ENCODE assay signal across 8 cellular contexts in genomic region chr18:3447895-3448844, GRCh38. TPM values are rescaled to one million over a fixed set of nuclear protein-coding genes. Genes with fewer than 3 reads are reported as not detected.
A peak's percentile ranks its signal among the peaks of the same experiment; 100 is the strongest.
DNase-seq lines count a peak whose midpoint lies in the region; ATAC-seq and TF ChIP-seq lines count a peak whose summit lies in the region.

No MANE protein-coding gene starts in this region.

- peaks cover 44% of the 10 kb centered on the region for H3K4me1 Mint-ChIP-seq in activated T-helper 1 cell treated with anti-CD3 and anti-CD28 coated beads, Interleukin-12 subunit alpha, Interleukin-12 subunit beta, Interleukin-2, Interleukin-4 antibody, amounts not matched to agents 30 ng/mL and 10 ng/mL and 1 ng/mL, durations not matched to agents 14 hours and 24 hours and 36 hours (ENCODE audit: low read depth)
- H3K4me1 Mint-ChIP-seq in natural killer cell = peaks cover 29 to 44% of the 10 kb centered on the region in 2 donors

- no peaks in the 10 kb centered on the region for H3K36me3 ChIP-seq in KOPT-K1 (ENCODE audit: insufficient read depth, low read length)
- no peaks in the 10 kb centered on the region for H3K36me3 ChIP-seq in Peyer's patch
- H3K36me3 ChIP-seq in fibroblast of lung (ENCODE audit: control insufficient read depth, insufficient read depth, low read length) = no peaks in the 10 kb centered on the region

- intact Hi-C loops in activated T-helper 1 cell treated with anti-CD3 and anti-CD28 coated beads, Interleukin-12 subunit alpha, Interleukin-12 subunit beta, Interleukin-2, Interleukin-4 antibody, amounts not matched to agents 30 ng/mL and 10 ng/mL and 1 ng/mL, durations not matched to agents 14 hours and 24 hours and 36 hours (cut with micrococcal nuclease) = loop anchor here (1.0 to 5.0 kb wide), 12 partner anchors 11 to 1849 kb away; partner anchors contain the start of gene ZBTB14
- intact Hi-C loops in natural killer cell (cut with micrococcal nuclease) = loop anchor here (1.0 to 2.0 kb wide), 3 partner anchors 65 to 487 kb away; no protein-coding TSS in a partner anchor

- peak overlapping the region; percentile 97 for H3K4me3 Mint-ChIP-seq in activated T-helper 1 cell treated with anti-CD3 and anti-CD28 coated beads, Interleukin-12 subunit alpha, Interleukin-12 subunit beta, Interleukin-2, Interleukin-4 antibody, amounts not matched to agents 30 ng/mL and 10 ng/mL and 1 ng/mL, durations not matched to agents 14 hours and 24 hours and 36 hours
- peak overlapping the region; percentile 97 for H3K4me3 Mint-ChIP-seq in natural killer cell

- peaks cover 2% of the 10 kb centered on the region for H3K27me3 Mint-ChIP-seq in activated T-helper 1 cell treated with anti-CD3 and anti-CD28 coated beads, Interleukin-12 subunit alpha, Interleukin-12 subunit beta, Interleukin-2, Interleukin-4 antibody, amounts not matched to agents 30 ng/mL and 10 ng/mL and 1 ng/mL, durations not matched to agents 14 hours and 24 hours and 36 hours (ENCODE audit: insufficient read depth)
- H3K27me3 Mint-ChIP-seq in natural killer cell (ENCODE audit: low read depth in 2 of 2) = no peaks in the 10 kb centered on the region

- no peaks in the 10 kb centered on the region for H4K20me1 ChIP-seq in fibroblast of lung (ENCODE audit: control insufficient read depth, extremely low read depth, insufficient read depth, low read length)

- peaks cover 9% of the 10 kb centered on the region for H3K36me3 Mint-ChIP-seq in activated T-helper 1 cell treated with anti-CD3 and anti-CD28 coated beads, Interleukin-12 subunit alpha, Interleukin-12 subunit beta, Interleukin-2, Interleukin-4 antibody, amounts not matched to agents 30 ng/mL and 10 ng/mL and 1 ng/mL, durations not matched to agents 14 hours and 24 hours and 36 hours (ENCODE audit: low read depth)
- H3K36me3 Mint-ChIP-seq in natural killer cell = no peaks in the 10 kb centered on the region

- ATAC-seq in GM21825 (IDR thresholded peaks at IDR 0.05; ENCODE audit: unreplicated experiment) = peak; percentile 57
- ATAC-seq in natural killer cell = peak; percentile 46 to 68 (median 57)

- no peaks in the 10 kb centered on the region for H3K9me3 ChIP-seq in KOPT-K1 (ENCODE audit: insufficient read depth, low read length, poor library complexity, severe bottlenecking)
- no peaks in the 10 kb centered on the region for H3K9me3 ChIP-seq in Peyer's patch
- H3K9me3 ChIP-seq in fibroblast of lung (ENCODE audit: control insufficient read depth, insufficient read depth, low read depth, low read length) = no peaks in the 10 kb centered on the region

- peaks cover 30% of the 10 kb centered on the region for H3K79me2 ChIP-seq in fibroblast of lung (ENCODE audit: control insufficient read depth, insufficient read depth, low read length)

- H3K9me3 Mint-ChIP-seq in activated T-helper 1 cell treated with anti-CD3 and anti-CD28 coated beads, Interleukin-12 subunit alpha, Interleukin-12 subunit beta, Interleukin-2, Interleukin-4 antibody, amounts not matched to agents 30 ng/mL and 10 ng/mL and 1 ng/mL, durations not matched to agents 14 hours and 24 hours and 36 hours = no peaks in the 10 kb centered on the region
- H3K9me3 Mint-ChIP-seq in natural killer cell = no peaks in the 10 kb centered on the region

- H3K4me3 ChIP-seq in Peyer's patch (peak overlapping the region; percentile 65 to 76 (median 71)), fibroblast of lung (replicated peaks in 1 of 4; ENCODE audit: control extremely low read depth in 1 of 4, insufficient read depth in 1 of 4, low read depth in 3 of 4, low read length in 4 of 4) (peak overlapping the region; percentile 63 to 97 (median 74))

- peak overlapping the region; percentile 100 for H3K27ac Mint-ChIP-seq in activated T-helper 1 cell treated with anti-CD3 and anti-CD28 coated beads, Interleukin-12 subunit alpha, Interleukin-12 subunit beta, Interleukin-2, Interleukin-4 antibody, amounts not matched to agents 30 ng/mL and 10 ng/mL and 1 ng/mL, durations not matched to agents 14 hours and 24 hours and 36 hours
- H3K27ac Mint-ChIP-seq in natural killer cell = peak overlapping the region; percentile 99 to 100

- no peak overlapping the region for H2AFZ ChIP-seq in fibroblast of lung (ENCODE audit: low read length)

- H3K27ac ChIP-seq in KOPT-K1 (ENCODE audit: low read depth, low read length, poor library complexity, severe bottlenecking) (peak overlapping the region; percentile 78), Peyer's patch (peak overlapping the region; percentile 97 to 98 (median 97)), fibroblast of lung (ENCODE audit: insufficient read depth, low read length) (peak overlapping the region; percentile 97)

- peaks cover 0 to 13% (median 2%) of the 10 kb centered on the region in 4 donors for H3K4me1 ChIP-seq in Peyer's patch
- peaks cover 3% of the 10 kb centered on the region for H3K4me1 ChIP-seq in fibroblast of lung (ENCODE audit: control insufficient read depth, extremely low read depth, insufficient read depth, low read length)

- peak; percentile 82 to 90 for TF ChIP-seq POLR2A in Peyer's patch (IDR thresholded peaks at IDR 0.05)

- peak overlapping the region; percentile 93 for H3K4me2 ChIP-seq in fibroblast of lung (ENCODE audit: extremely low read depth, insufficient read depth, low read length)

- H3K27me3 ChIP-seq in Peyer's patch (no peaks in the 10 kb centered on the region), fibroblast of lung (ENCODE audit: control insufficient read depth, insufficient read depth, low read length) (no peaks in the 10 kb centered on the region)

- peak; percentile 99 for DNase-seq in DMS79 treated with DMSO at 0.1 percent for 48 hours (lab: John Stamatoyannopoulos, UW)
- DNase-seq in Peyer's patch = peak; percentile 85 to 96 (median 96)
- DNase-seq in activated T-helper 1 cell treated with anti-CD3 and anti-CD28 coated beads, Interleukin-12 subunit alpha, Interleukin-12 subunit beta, Interleukin-2, Interleukin-4 antibody, amounts not matched to agents 30 ng/mL and 10 ng/mL and 1 ng/mL, durations not matched to agents 14 hours and 24 hours and 36 hours (ENCODE audit: low spot score) = peak; percentile 81
- DNase-seq in fibroblast of lung (ENCODE audit: low read depth in 2 of 2) = peak; percentile 97
- DNase-seq in natural killer cell = peak; percentile 81
- peak; percentile 83 for DNase-seq in stimulated activated naive CD4-positive, alpha-beta T cell treated with Interleukin-2 at 50 U/mL for 16 hours (lab: John Stamatoyannopoulos, UW)

- H3K9ac ChIP-seq in fibroblast of lung (ENCODE audit: insufficient read depth, low read length) = peak overlapping the region; percentile 82

- TF ChIP-seq CTCF in Peyer's patch (IDR thresholded peaks at IDR 0.05) (peak in 1 of 6 experiments; percentile 8), fibroblast of lung (conservative IDR thresholded peaks at IDR 0.05 in 1 of 2, IDR thresholded peaks at IDR 0.05 in 1 of 2; ENCODE audit: low read depth in 1 of 2, low read length in 2 of 2) (peak; percentile 10 to 21), natural killer cell (IDR thresholded peaks at IDR 0.05) (no peak)

RNA-seq across cellular contexts. Expression of gene TGIF1, which starts 1.8 kb away (rescaled TPM):
- 10 to 100 TPM; 21.0 to 49.5 (median 35.3) TPM for total RNA-seq in Peyer's patch
- 47.7 and 52.1 TPM in 2 replicates for total RNA-seq in activated T-helper 1 cell treated with anti-CD3 and anti-CD28 coated beads, Interleukin-12 subunit alpha, Interleukin-12 subunit beta, Interleukin-2, Interleukin-4 antibody, amounts not matched to agents 30 ng/mL and 10 ng/mL and 1 ng/mL, durations not matched to agents 14 hours and 24 hours and 36 hours
- total RNA-seq in fibroblast of lung = 157 and 163 TPM in 2 replicates
- polyA plus RNA-seq in fibroblast of lung = 64.7 and 100 TPM in 2 replicates
- 33.3 and 41.6 TPM in 2 replicates for polyA plus RNA-seq in fibroblast of lung (2012)
- 51.2 and 55.0 TPM in 2 replicates for polyA minus RNA-seq in fibroblast of lung (ENCODE audit: low replicate concordance)
- total RNA-seq in natural killer cell = 10 to 100 TPM; 57.5 to 74.7 (median 60.4) TPM

Comparison
In these comparisons a context has a peak if more than half of its experiments do, and no peak if none do; other contexts are left out.
1. Peak in every context shown above with its lines: DNase-seq, ATAC-seq, H3K4me3 ChIP-seq and H3K27ac ChIP-seq.